Comparison of ENCODE assay signal across 12 cellular contexts in genomic region chr16:28572659-28573510, GRCh38. TPM values are rescaled to one million over a fixed set of nuclear protein-coding genes. Genes with fewer than 3 reads are reported as not detected.
DNase-seq lines count a peak whose midpoint lies in the region; ATAC-seq, FAIRE-seq and TF ChIP-seq lines count a peak whose summit lies in the region.
"Had no signal": no experiment of that assay in that cellular context is flagged by ENCODE, and none has a peak within 500 bp of the region (broad histone marks: within the 10 kb centered on the region; RNA-seq: fewer than 3 reads in every experiment).

No MANE protein-coding gene starts in this region.

- H3K27me3 ChIP-seq in sigmoid colon = no peaks in the 10 kb centered on the region

- FAIRE-seq in kidney (lab: Jason Lieb, UNC) = no peak

- intact Hi-C loops in kidney (cut with DNase I) = no loop called here
- intact Hi-C loops in sigmoid colon (cut with DNase I) = no loop called here

- ATAC-seq in GM18517 (IDR thresholded peaks at IDR 0.05; ENCODE audit: unreplicated experiment) (no peak), GM21390 (IDR thresholded peaks at IDR 0.05; ENCODE audit: unreplicated experiment) (no peak)

- TF ChIP-seq CTCF in choroid plexus epithelial cell (conservative IDR thresholded peaks at IDR 0.05; ENCODE audit: low read depth, low read length) (no peak), kidney (IDR thresholded peaks at IDR 0.05; ENCODE audit: borderline replicate concordance, extremely low read depth, insufficient read depth) (no peak), sigmoid colon (IDR thresholded peaks at IDR 0.05) (no peak)

- peak overlapping the region in 1 of 2 donors; percentile 19 for H3K9ac ChIP-seq in kidney (ENCODE audit: low read length in 2 of 2)

- H3K4me3 ChIP-seq in choroid plexus epithelial cell (ENCODE audit: low read depth, low read length) (no peak overlapping the region), kidney (ENCODE audit: low read length in 2 of 2) (no peak overlapping the region), sigmoid colon (no peak overlapping the region)

- no peak for TF ChIP-seq POLR2A in sigmoid colon (IDR thresholded peaks at IDR 0.05)

- H3K9me3 ChIP-seq in kidney (ENCODE audit: control insufficient read depth in 1 of 2, low read length in 2 of 2) (no peaks in the 10 kb centered on the region), sigmoid colon (no peaks in the 10 kb centered on the region)

- WGBS in sigmoid colon, 2 donors = 72 to 87% methylated on average over 16 of the region's 16 CpGs

- no peak for TF ChIP-seq EP300 in sigmoid colon (IDR thresholded peaks at IDR 0.05)

- peak; percentile 13 for DNase-seq in EH (ENCODE audit: low read depth)
- peak; percentile 43 for DNase-seq in choroid plexus epithelial cell (ENCODE audit: low read depth)
- DNase-seq in kidney = peak; percentile 80
- DNase-seq in sigmoid colon = no peak
- no peak for DNase-seq in stimulated activated CD8-positive, alpha-beta memory T cell treated with anti-CD3 and anti-CD28 coated beads, Interleukin-4, amount 100 ng/mL, for 48 hours
- DNase-seq in NCI-H1694 treated with DMSO at 0.1 percent for 48 hours (lab: John Stamatoyannopoulos, UW) = no peak
- DNase-seq: cortex of kidney, NCI-H774 had no signal

- H3K36me3 ChIP-seq in kidney (ENCODE audit: control insufficient read depth in 1 of 2, insufficient read depth in 2 of 2, low read length in 2 of 2) = no peaks in the 10 kb centered on the region
- peaks cover 0 to 2% (median 0%) of the 10 kb centered on the region in 4 donors for H3K36me3 ChIP-seq in sigmoid colon

- H3K27ac ChIP-seq in kidney (ENCODE audit: low read depth in 2 of 2, low read length in 2 of 2) (peak overlapping the region; percentile 11 to 28), sigmoid colon (peak overlapping the region; percentile 23 to 64 (median 44))

- H3K4me1 ChIP-seq in kidney (ENCODE audit: control insufficient read depth in 1 of 2, insufficient read depth in 1 of 2, low read depth in 1 of 2, low read length in 2 of 2) (peaks cover 0 to 11% of the 10 kb centered on the region in 2 donors), sigmoid colon (peaks cover 0 to 27% (median 22%) of the 10 kb centered on the region in 4 donors)

RNA-seq across cellular contexts. Expression of gene SGF29, which starts 19.2 kb away (rescaled TPM):
- total RNA-seq in kidney (28.5 TPM), sigmoid colon (10 to 100 TPM; 38.5 to 58.7 (median 44.9) TPM)
- polyA plus RNA-seq in kidney (ENCODE audit: insufficient read depth, low read depth, low replicate concordance) (20.6 TPM), sigmoid colon (10 to 100 TPM; 13.2 to 22.9 (median 15.6) TPM)

RNA-seq across cellular contexts. Expression of gene SULT1A2, which starts 24.0 kb away (rescaled TPM):
- 1.1 TPM for total RNA-seq in kidney
- polyA plus RNA-seq in kidney (ENCODE audit: insufficient read depth, low read depth, low replicate concordance) = 13.3 TPM
- total RNA-seq in sigmoid colon = 1 to 10 TPM in 1 of 4 donors, under 1 TPM in 1, not detected in 2; 0.71 to 1.9 TPM
- 100 to 1,000 TPM in 1 of 3 donors, 10 to 100 TPM in 2; 20.4 to 101 (median 25.1) TPM for polyA plus RNA-seq in sigmoid colon
- total RNA-seq: LHCN-M2 had no signal

RNA-seq across cellular contexts. Expression of gene NUPR1, which starts 34.1 kb away (rescaled TPM):
- 64.7 TPM for total RNA-seq in kidney
- polyA plus RNA-seq in kidney (ENCODE audit: insufficient read depth, low read depth, low replicate concordance) = 125 TPM
- 10 to 100 TPM; 54.3 to 83.9 (median 63.4) TPM for total RNA-seq in sigmoid colon
- 100 to 1,000 TPM in 2 of 3 donors, 10 to 100 TPM in 1; 48.6 to 318 (median 171) TPM for polyA plus RNA-seq in sigmoid colon
- total RNA-seq: T-helper 2 cell treated with Interferon-gamma antibody and Interleukin-4, amounts not matched to agents 100 ng/mL and 5 ng/mL, for 36 hours had no signal

RNA-seq across cellular contexts. Expression of gene SULT1A1, which starts 37.0 kb away (rescaled TPM):
- total RNA-seq in kidney (20.7 TPM), sigmoid colon (10 to 100 TPM; 10.2 to 27.7 (median 15.0) TPM)
- polyA plus RNA-seq in kidney (ENCODE audit: insufficient read depth, low read depth, low replicate concordance) (50.2 TPM), sigmoid colon (100 to 1,000 TPM in 2 of 3 donors, 10 to 100 TPM in 1; 89.4 to 283 (median 276) TPM)

Comparison
In these comparisons a context has a peak if more than half of its experiments do, and no peak if none do; other contexts are left out.
1. DNase-seq: peak in EH (single experiment), choroid plexus epithelial cell (single experiment) and kidney (single experiment); none in sigmoid colon (single experiment), stimulated activated CD8-positive, alpha-beta memory T cell treated with anti-CD3 and anti-CD28 coated beads, Interleukin-4, amount 100 ng/mL, for 48 hours (single experiment) and NCI-H1694 treated with DMSO at 0.1 percent for 48 hours (single experiment).